In the genomic region with DNA sequence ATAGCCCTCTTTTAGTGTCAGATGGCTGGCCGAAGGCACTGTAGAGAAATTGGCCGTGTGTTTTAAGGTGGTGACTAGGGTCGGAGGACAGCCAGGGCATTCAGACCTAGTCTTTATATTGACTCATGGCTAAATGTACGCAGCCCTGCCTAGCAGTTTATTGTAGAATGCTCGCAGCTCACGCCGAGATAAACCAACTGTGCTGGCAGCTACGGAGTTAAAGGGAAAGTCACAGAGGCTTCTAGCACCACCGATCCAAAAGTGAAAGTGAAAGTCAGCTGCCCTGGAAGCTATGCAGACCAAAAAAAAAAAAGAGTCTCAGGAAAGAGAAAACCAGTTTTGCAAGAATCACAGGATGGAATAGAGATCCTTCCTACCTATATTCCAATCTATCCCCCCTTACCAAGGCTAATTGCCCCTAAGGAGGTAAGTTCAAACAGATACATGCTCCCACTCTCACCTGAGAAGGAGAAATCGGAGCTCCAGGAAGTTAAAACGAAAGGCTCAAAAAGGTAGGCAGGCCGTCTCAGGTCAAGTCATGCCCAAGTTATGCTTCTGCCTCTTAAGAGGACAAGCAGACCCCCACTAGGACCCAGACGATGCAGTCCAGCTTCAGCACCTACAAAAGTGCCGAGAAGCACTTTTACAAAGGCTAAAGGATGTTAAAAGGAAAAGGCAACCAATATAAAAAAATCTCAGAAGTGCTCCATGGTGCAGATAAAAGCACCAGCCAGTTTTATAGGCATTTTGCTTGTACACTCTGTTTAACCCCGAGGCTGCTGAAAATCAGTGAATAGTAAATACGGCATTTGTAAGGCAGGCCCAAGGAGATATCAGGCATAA, we compare ENCODE assay signal across 9 cellular contexts. TPM values are rescaled to one million over a fixed set of nuclear protein-coding genes. Genes with fewer than 3 reads are reported as not detected.
A peak's percentile ranks its signal among the peaks of the same experiment; 100 is the strongest.
DNase-seq lines count a peak whose midpoint lies in the region; ATAC-seq and TF ChIP-seq lines count a peak whose summit lies in the region.
"Had no signal": no experiment of that assay in that cellular context is flagged by ENCODE, and none has a peak within 500 bp of the region (broad histone marks: within the 10 kb centered on the region; RNA-seq: fewer than 3 reads in every experiment).

No MANE protein-coding gene starts in this region.

- peak; percentile 15; the same call in 1 of the 2 replicates for TF ChIP-seq RAD21 in Ishikawa (IDR thresholded peaks at IDR 0.05; ENCODE audit: low read depth)

- intact Hi-C loops in head of caudate nucleus (cut with DNase I): loop anchor here (10.0 kb wide), 1 partner anchor 200 kb away; no protein-coding TSS in a partner anchor

- no peak for TF ChIP-seq CTCF in omental fat pad (IDR thresholded peaks at IDR 0.05)

- DNase-seq in DMS79 treated with DMSO at 0.1 percent for 48 hours (lab: John Stamatoyannopoulos, UW): peak; percentile 97
- peak; percentile 82 for DNase-seq in RPMI8226
- DNase-seq in activated naive CD4-positive, alpha-beta T cell treated with anti-CD3 and anti-CD28 coated beads, Interleukin-2, amount 50 U/mL, for 72 hours (ENCODE audit: low spot score in 2 of 2): peak in 1 of 2 donors; percentile 42
- DNase-seq in head of caudate nucleus: peak in 40 of 42 donors; percentile 30 to 88 (median 65)
- DNase-seq in omental fat pad (ENCODE audit: low spot score): peak; percentile 30
- no peak for DNase-seq in OCI-M2 (lab: John Stamatoyannopoulos, UW; ENCODE audit: unreplicated experiment)

- H3K36me3 Mint-ChIP-seq in activated naive CD4-positive, alpha-beta T cell treated with anti-CD3 and anti-CD28 coated beads, Interleukin-2, amount 50 U/mL, for 72 hours: peaks cover 0 to 9% of the 10 kb centered on the region in 2 donors

- ATAC-seq in GM21723 (IDR thresholded peaks at IDR 0.05; ENCODE audit: unreplicated experiment) (peak; percentile 69), omental fat pad (ENCODE audit: low FRiP score) (peak; percentile 79)
- ATAC-seq in activated naive CD4-positive, alpha-beta T cell treated with anti-CD3 and anti-CD28 coated beads, Interleukin-2, amount 50 U/mL, for 72 hours: peak; percentile 55 to 77

- peak; percentile 40; the same call in 1 of the 2 replicates for TF ChIP-seq EP300 in Ishikawa (IDR thresholded peaks at IDR 0.05; ENCODE audit: borderline replicate concordance)

- no peak overlapping the region for H3K27ac Mint-ChIP-seq in activated naive CD4-positive, alpha-beta T cell treated with anti-CD3 and anti-CD28 coated beads, Interleukin-2, amount 50 U/mL, for 72 hours
- H3K27ac Mint-ChIP-seq: activated naive CD4-positive, alpha-beta T cell treated with anti-CD3 and anti-CD28 coated beads, Interleukin-2, amount 50 U/mL, for 24 hours had no signal

- peaks cover 0 to 5% of the 10 kb centered on the region in 2 donors for H3K9me3 Mint-ChIP-seq in activated naive CD4-positive, alpha-beta T cell treated with anti-CD3 and anti-CD28 coated beads, Interleukin-2, amount 50 U/mL, for 72 hours
- H3K9me3 Mint-ChIP-seq: activated naive CD4-positive, alpha-beta T cell treated with anti-CD3 and anti-CD28 coated beads, Interleukin-2, amount 50 U/mL, for 24 hours had no signal

TF ChIP-seq in Ishikawa, 13 proteins besides CTCF, POLR2A, EP300 and RAD21:
- TF ChIP-seq FOXM1 (IDR thresholded peaks at IDR 0.05; ENCODE audit: borderline replicate concordance, low read depth) (peak; percentile 60; the same call in 1 of the 2 replicates), YY1 (IDR thresholded peaks at IDR 0.05; ENCODE audit: low read depth) (no peak), NFIC (IDR thresholded peaks at IDR 0.05) (peak; percentile 62; the same call in 1 of the 2 replicates), TCF12 (IDR thresholded peaks at IDR 0.05; ENCODE audit: low read depth) (peak; percentile 62; the same call in 1 of the 2 replicates), TAF1 (IDR thresholded peaks at IDR 0.05; ENCODE audit: low read depth) (peak; percentile 40; the same call in 1 of the 2 replicates), CEBPB (IDR thresholded peaks at IDR 0.05) (no peak), ZBTB7A (IDR thresholded peaks at IDR 0.05; ENCODE audit: low read depth) (peak; percentile 67), CREB1 (IDR thresholded peaks at IDR 0.05; ENCODE audit: low read depth) (no peak), TEAD4 (IDR thresholded peaks at IDR 0.05) (peak; percentile 48), USF1 (IDR thresholded peaks at IDR 0.05) (peak; percentile 57), EGR1 (IDR thresholded peaks at IDR 0.05) (no peak), MAX (IDR thresholded peaks at IDR 0.05) (peak; percentile 52)

RNA-seq across cellular contexts. Expression of gene KLRK1, which starts 24.8 kb away (rescaled TPM):
- 1 to 10 TPM in 1 of 2 donors, under 1 TPM in 1; 0.39 to 2.8 TPM for total RNA-seq in activated naive CD4-positive, alpha-beta T cell treated with anti-CD3 and anti-CD28 coated beads, Interleukin-2, amount 50 U/mL, for 72 hours
- total RNA-seq in omental fat pad: 1 to 10 TPM; 2.7 to 6.5 (median 4.2) TPM

RNA-seq across cellular contexts. Expression of gene KLRC4, which starts 44.5 kb away (rescaled TPM):
- under 1 TPM in 1 of 2 donors, not detected in 1; 0.75 TPM for total RNA-seq in activated naive CD4-positive, alpha-beta T cell treated with anti-CD3 and anti-CD28 coated beads, Interleukin-2, amount 50 U/mL, for 72 hours
- under 1 TPM in 2 of 4 donors, not detected in 2; 0.63 to 0.96 TPM for total RNA-seq in omental fat pad

RNA-seq across cellular contexts. Expression of gene KLRC3, which starts 55.3 kb away (rescaled TPM):
- not detected for total RNA-seq in activated naive CD4-positive, alpha-beta T cell treated with anti-CD3 and anti-CD28 coated beads, Interleukin-2, amount 50 U/mL, for 72 hours
- 1 to 10 TPM in 1 of 4 donors, not detected in 3; 1.3 TPM for total RNA-seq in omental fat pad

RNA-seq across cellular contexts. Expression of gene KLRD1, which starts 57.4 kb away (rescaled TPM):
- under 1 TPM; 0.27 to 0.89 TPM for total RNA-seq in activated naive CD4-positive, alpha-beta T cell treated with anti-CD3 and anti-CD28 coated beads, Interleukin-2, amount 50 U/mL, for 72 hours
- 1 to 10 TPM; 2.2 to 4.6 (median 3.1) TPM for total RNA-seq in omental fat pad
